18 cellular contexts compared by ENCODE assay signal in the genomic region with DNA sequence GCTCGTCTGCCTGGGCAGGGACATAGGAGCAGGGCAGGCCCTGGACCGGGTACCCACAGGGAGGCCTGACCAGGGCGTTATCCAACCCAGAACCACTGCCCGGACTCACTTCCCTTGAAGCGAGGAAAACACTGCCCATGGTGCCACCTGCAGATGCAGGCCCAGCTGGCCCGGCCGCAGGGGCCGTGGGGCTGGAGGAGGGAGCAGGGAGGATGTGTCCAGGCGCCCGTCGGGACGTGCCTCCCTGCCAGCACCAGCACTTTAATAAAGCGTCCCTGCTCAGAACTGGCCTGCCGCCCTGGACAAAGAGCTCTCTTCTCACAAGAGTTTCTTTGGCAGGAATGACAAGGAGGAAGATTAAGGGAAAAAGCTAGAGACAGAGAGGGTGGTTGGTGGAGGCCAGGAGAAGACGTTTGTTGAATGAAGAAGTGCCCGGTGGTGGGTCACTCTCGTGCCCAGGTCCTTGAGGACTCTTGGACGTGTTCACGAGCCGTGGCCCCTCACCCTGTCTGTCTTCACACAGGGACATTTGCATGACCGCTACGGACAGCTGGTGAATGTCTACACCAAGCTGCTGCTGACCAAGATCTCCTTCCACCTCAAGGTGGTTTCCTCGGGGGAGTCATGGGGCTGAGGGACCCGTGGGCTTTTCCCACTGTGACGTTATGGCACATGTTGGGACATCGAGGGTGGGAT. TPM values are rescaled to one million over a fixed set of nuclear protein-coding genes. Genes with fewer than 3 reads are reported as not detected.
A peak's percentile ranks its signal among the peaks of the same experiment; 100 is the strongest.
DNase-seq lines count a peak whose midpoint lies in the region; ATAC-seq, FAIRE-seq and TF ChIP-seq lines count a peak whose summit lies in the region.
"Had no signal": no experiment of that assay in that cellular context is flagged by ENCODE, and none has a peak within 500 bp of the region (broad histone marks: within the 10 kb centered on the region; RNA-seq: fewer than 3 reads in every experiment).

No MANE protein-coding gene starts in this region.

- peaks cover 6% of the 10 kb centered on the region for H3K4me1 Mint-ChIP-seq in endothelial cell (ENCODE audit: unreplicated experiment)

- no peak for TF ChIP-seq POLR2A in suprapubic skin (IDR thresholded peaks at IDR 0.05)

- H3K27me3 ChIP-seq in left lung (no peaks in the 10 kb centered on the region), suprapubic skin (no peaks in the 10 kb centered on the region)
- H3K27me3 ChIP-seq: foreskin keratinocyte had no signal

- ATAC-seq in left lung = peak; percentile 81
- ATAC-seq: foreskin keratinocyte had no signal

- POLR2A ChIA-PET in RWPE1 (lab: Yijun Ruan, JAX; ENCODE audit: low non-redundant PET) = interaction anchor here (0.6 kb wide), 1 partner anchor 13 kb away, joined by 3 read pairs; no protein-coding TSS in a partner anchor

- peak overlapping the region; percentile 73 for H3K4me3 Mint-ChIP-seq in endothelial cell (ENCODE audit: unreplicated experiment)

- H3K27ac ChIP-seq in RWPE1 (peak overlapping the region; percentile 89), left lung (no peak overlapping the region), suprapubic skin (peak overlapping the region; percentile 9)
- H3K27ac ChIP-seq: epithelial cell of prostate, foreskin keratinocyte had no signal

- peaks cover 5% of the 10 kb centered on the region for H3K27me3 Mint-ChIP-seq in endothelial cell (ENCODE audit: unreplicated experiment)
- H3K27me3 Mint-ChIP-seq: naive B cell, progenitor cell of endocrine pancreas had no signal

- FAIRE-seq in HTR-8/SVneo (lab: Jason Lieb, UNC) = no peak
- FAIRE-seq: GM18507, H1 had no signal

- TF ChIP-seq CTCF in RWPE1 (conservative IDR thresholded peaks at IDR 0.05; ENCODE audit: low read depth) (no peak), endothelial cell (IDR thresholded peaks at IDR 0.05; ENCODE audit: unreplicated experiment) (no peak), left lung (IDR thresholded peaks at IDR 0.05) (no peak), suprapubic skin (IDR thresholded peaks at IDR 0.05) (no peak)

- H3K4me3 ChIP-seq in left lung = no peak overlapping the region
- H3K4me3 ChIP-seq in suprapubic skin = no peak overlapping the region

- H3K9me3 ChIP-seq in left lung = no peaks in the 10 kb centered on the region
- H3K9me3 ChIP-seq in suprapubic skin = no peaks in the 10 kb centered on the region

- DNase-seq in RWPE1 (ENCODE audit: low spot score) = no peak
- no peak for DNase-seq in endothelial cell (ENCODE audit: low spot score)
- no peak for DNase-seq in left lung
- no peak for DNase-seq in suprapubic skin (ENCODE audit: low spot score in 2 of 2)
- DNase-seq in NCI-H1930 (lab: John Stamatoyannopoulos, UW) = no peak
- DNase-seq in NCI-H1105 treated with DMSO at 0.1 percent for 48 hours (lab: John Stamatoyannopoulos, UW) = no peak
- DNase-seq in HuH-7.5 (ENCODE audit: low spot score) = no peak
- no peak for DNase-seq in HTR-8/SVneo (ENCODE audit: insufficient read length, low spot score)
- DNase-seq: activated CD4-positive, alpha-beta T cell treated with anti-CD3 and anti-CD28 coated beads for 4 hours; activated gamma-delta T cell; foreskin keratinocyte; naive B cell; NCI-H2029 treated with DMSO at 0.1 percent for 48 hours; NCI-H510A had no signal

- no peaks in the 10 kb centered on the region for H3K9me3 Mint-ChIP-seq in endothelial cell (ENCODE audit: unreplicated experiment)
- H3K9me3 Mint-ChIP-seq: naive B cell had no signal

- H3K36me3 ChIP-seq in left lung = peaks cover 0 to 16% of the 10 kb centered on the region in 2 donors
- H3K36me3 ChIP-seq in suprapubic skin = peaks cover 12% of the 10 kb centered on the region

- 89% methylated on average over 22 of the region's 26 CpGs for WGBS in suprapubic skin

- intact Hi-C loops in left lung (cut with DNase I) = no loop called here

- H3K4me1 ChIP-seq in left lung (peaks cover 9 to 11% of the 10 kb centered on the region in 2 donors), suprapubic skin (peaks cover 49% of the 10 kb centered on the region)
- H3K4me1 ChIP-seq: foreskin keratinocyte had no signal

- H3K36me3 Mint-ChIP-seq in endothelial cell (ENCODE audit: low read depth, unreplicated experiment) = peaks cover 16% of the 10 kb centered on the region

- no peak for TF ChIP-seq EP300 in suprapubic skin (IDR thresholded peaks at IDR 0.05)

- H3K27ac Mint-ChIP-seq in endothelial cell (ENCODE audit: unreplicated experiment) = no peak overlapping the region
- H3K27ac Mint-ChIP-seq: progenitor cell of endocrine pancreas had no signal

- CTCF ChIA-PET in RWPE1 (lab: Yijun Ruan, JAX) = no interaction called here

RNA-seq across cellular contexts. Expression of gene HIP1R, which starts 14.2 kb away (rescaled TPM):
- total RNA-seq in endothelial cell (ENCODE audit: unreplicated experiment) = 117 TPM
- 10 to 100 TPM; 32.0 to 33.1 TPM for total RNA-seq in left lung
- 100 to 1,000 TPM; 162 to 289 (median 200) TPM for total RNA-seq in suprapubic skin

RNA-seq across cellular contexts. Expression of gene VPS37B, which starts 46.4 kb away (rescaled TPM):
- 13.8 TPM for total RNA-seq in endothelial cell (ENCODE audit: unreplicated experiment)
- 10 to 100 TPM; 33.9 to 35.8 TPM for total RNA-seq in left lung
- total RNA-seq in suprapubic skin = 10 to 100 TPM; 42.0 to 67.1 (median 63.0) TPM

Comparison
In these comparisons a context has a peak if more than half of its experiments do, and no peak if none do; other contexts are left out.
1. H3K27ac ChIP-seq: peak in RWPE1 (single experiment) and suprapubic skin (single experiment); none in left lung (0 of 2).